ENCODE assay signal across 14 cellular contexts in genomic region chr5:128799945-128800344, GRCh38.
"Had no signal": no experiment of that assay in that cellular context is flagged by ENCODE, and none has a peak within 500 bp of the region (broad histone marks: within the 10 kb centered on the region; RNA-seq: fewer than 3 reads in every experiment).

No MANE protein-coding gene starts in this region.

- H3K4me3 ChIP-seq: colonic mucosa, mucosa of descending colon had no signal

- H3K4me1 ChIP-seq: colonic mucosa had no signal

- H3K9me3 ChIP-seq: colonic mucosa, mucosa of descending colon had no signal

- H3K27me3 ChIP-seq: colonic mucosa had no signal

- FAIRE-seq: endothelial cell of umbilical vein, small intestine, urothelium cell line had no signal

- ATAC-seq: mucosa of descending colon; naive thymus-derived CD8-positive, alpha-beta T cell had no signal

- H3K36me3 ChIP-seq: colonic mucosa had no signal

- H3K27ac ChIP-seq: colonic mucosa had no signal

- DNase-seq: colonic mucosa; dermis blood vessel endothelial cell; erythroblast; foreskin melanocyte; head of caudate nucleus; hippocampal formation; kidney glomerular epithelial cell; mucosa of descending colon; naive thymus-derived CD8-positive, alpha-beta T cell; small intestine; stimulated activated CD4-positive, alpha-beta T cell treated with anti-CD3 and anti-CD28 coated beads, Interleukin-12 subunit alpha, Interleukin-12 subunit beta, amount 100 ng/mL, for 4 hours; stimulated activated naive CD4-positive, alpha-beta T cell treated with Interleukin-2 at 50 U/mL for 16 hours had no signal
